In genomic region chr7:23458044-23458443, GRCh38 we compare ENCODE assay signal across 20 cellular contexts. TPM values are rescaled to one million over a fixed set of nuclear protein-coding genes. Genes with fewer than 3 reads are reported as not detected.
DNase-seq lines count a peak whose midpoint lies in the region; ATAC-seq, FAIRE-seq and TF ChIP-seq lines count a peak whose summit lies in the region.
"Had no signal": no experiment of that assay in that cellular context is flagged by ENCODE, and none has a peak within 500 bp of the region (broad histone marks: within the 10 kb centered on the region; RNA-seq: fewer than 3 reads in every experiment).

No MANE protein-coding gene starts in this region.

- TF ChIP-seq CTCF in H9 (conservative IDR thresholded peaks at IDR 0.05) (no peak), astrocyte (IDR thresholded peaks at IDR 0.05; ENCODE audit: insufficient read depth, low read depth, low read length) (no peak), foreskin keratinocyte (conservative IDR thresholded peaks at IDR 0.05) (no peak), type B pancreatic cell (conservative IDR thresholded peaks at IDR 0.05) (no peak)

- no peaks in the 10 kb centered on the region for H3K27me3 Mint-ChIP-seq in H9 (ENCODE audit: low read depth)
- H3K27me3 Mint-ChIP-seq in astrocyte (ENCODE audit: low read depth, unreplicated experiment) = no peaks in the 10 kb centered on the region
- no peaks in the 10 kb centered on the region for H3K27me3 Mint-ChIP-seq in type B pancreatic cell

- H3K27ac Mint-ChIP-seq in H9 = peak overlapping the region; percentile 20 to 57 (median 40); a peak in 6 of 7 replicates
- peak overlapping the region; percentile 1 for H3K27ac Mint-ChIP-seq in astrocyte (ENCODE audit: unreplicated experiment)
- H3K27ac Mint-ChIP-seq in type B pancreatic cell = peak overlapping the region; percentile 54
- H3K27ac Mint-ChIP-seq: CD4-positive, alpha-beta T cell had no signal

- no peak overlapping the region for H3K14ac ChIP-seq in H9 (ENCODE audit: insufficient read depth, low read length)

- no peak overlapping the region for H2BK12ac ChIP-seq in H9 (ENCODE audit: insufficient read length, low read depth, low read length)

- no peak overlapping the region for H4K5ac ChIP-seq in H9 (ENCODE audit: insufficient read length, low read depth, low read length)

- no peak overlapping the region for H3K23ac ChIP-seq in H9 (ENCODE audit: insufficient read length, low read depth, low read length)

- FAIRE-seq in astrocyte (lab: Jason Lieb, UNC) = no peak
- FAIRE-seq: D721Med, GM12892, HepG2 had no signal

- DNase-seq in H9 (no peak), astrocyte (ENCODE audit: low read depth) (peak; percentile 43), foreskin keratinocyte (peak; percentile 52 to 71), type B pancreatic cell (ENCODE audit: extremely low spot score, unreplicated experiment) (no peak), NCI-H2196 (lab: John Stamatoyannopoulos, UW; ENCODE audit: unreplicated experiment) (no peak), SW480 (ENCODE audit: low spot score) (no peak)
- no peak for DNase-seq in central memory CD4-positive, alpha-beta T cell
- DNase-seq: BE2C; CD4-positive, alpha-beta T cell; DMS79; GF-D8; H7; Karpas-422; NCI-H1105; NCI-H187 treated with DMSO at 0.1 percent for 48 hours; NCI-H446; NK-92 treated with Interleukin-12 subunit alpha and Interleukin-12 subunit beta, amount 100 ng/mL, for 24 hours had no signal

- no peak overlapping the region for H2BK120ac ChIP-seq in H9 (ENCODE audit: low read depth, low read length, poor library complexity, severe bottlenecking)

- H2BK15ac ChIP-seq in H9 (ENCODE audit: low read depth, low read length) = no peak overlapping the region

- H3K36me3 ChIP-seq in astrocyte (ENCODE audit: insufficient read depth, low read length) = peaks cover 3% of the 10 kb centered on the region

- no peak overlapping the region for H3T11ph ChIP-seq in H9 (ENCODE audit: low read length)

- H3K4me2 ChIP-seq in H9 (ENCODE audit: insufficient read depth, insufficient read length, low read length) (no peak overlapping the region), astrocyte (ENCODE audit: low read length) (no peak overlapping the region)

- H4K20me1 ChIP-seq in H9 (ENCODE audit: control insufficient read depth, insufficient read depth, insufficient read length) = no peaks in the 10 kb centered on the region
- H4K20me1 ChIP-seq in astrocyte (ENCODE audit: insufficient read depth, low read length) = peaks cover 98% of the 10 kb centered on the region

- H3K36me3 Mint-ChIP-seq in H9 (ENCODE audit: insufficient read depth in 1 of 3, low read depth in 3 of 3) = peaks cover 28 to 70% (median 54%) of the 10 kb centered on the region in 3 experiments
- peaks cover 9% of the 10 kb centered on the region for H3K36me3 Mint-ChIP-seq in astrocyte (ENCODE audit: low read depth, unreplicated experiment)
- H3K36me3 Mint-ChIP-seq in type B pancreatic cell = peaks cover 52% of the 10 kb centered on the region

- H3K27me3 ChIP-seq in H9 (ENCODE audit: insufficient read depth, low read length) (no peaks in the 10 kb centered on the region), astrocyte (ENCODE audit: insufficient read depth, low read length) (no peaks in the 10 kb centered on the region), foreskin keratinocyte (no peaks in the 10 kb centered on the region)
- H3K27me3 ChIP-seq: BE2C had no signal

- H2BK5ac ChIP-seq in H9 (ENCODE audit: insufficient read length, low read length) = no peak overlapping the region

- no peak overlapping the region for H3K4me3 ChIP-seq in astrocyte (ENCODE audit: insufficient read depth, low read depth, low read length)

- no peaks in the 10 kb centered on the region for H3K9me3 ChIP-seq in H9 (ENCODE audit: control insufficient read depth, low read depth, low read length)
- no peaks in the 10 kb centered on the region for H3K9me3 ChIP-seq in astrocyte (ENCODE audit: insufficient read depth, low read depth, low read length)
- H3K9me3 ChIP-seq: BE2C had no signal

- H3K4me1 Mint-ChIP-seq in H9 = peaks cover 71 to 76% of the 10 kb centered on the region in 2 experiments
- H3K4me1 Mint-ChIP-seq in astrocyte (ENCODE audit: low read depth, unreplicated experiment) = peaks cover 26% of the 10 kb centered on the region
- peaks cover 42% of the 10 kb centered on the region for H3K4me1 Mint-ChIP-seq in type B pancreatic cell (ENCODE audit: unreplicated experiment)

- no peak overlapping the region for H4K8ac ChIP-seq in H9 (replicated peaks; ENCODE audit: insufficient read length, low read depth, low read length)

- H3K9me3 Mint-ChIP-seq in H9 (no peaks in the 10 kb centered on the region), astrocyte (ENCODE audit: unreplicated experiment) (no peaks in the 10 kb centered on the region), type B pancreatic cell (peaks cover 7% of the 10 kb centered on the region)
- H3K9me3 Mint-ChIP-seq: CD4-positive, alpha-beta T cell had no signal

- peak overlapping the region in 1 of 2 experiments; percentile 9; a peak in 1 of 5 replicates for H3K4me3 Mint-ChIP-seq in H9
- peak overlapping the region; percentile 20 for H3K4me3 Mint-ChIP-seq in astrocyte (ENCODE audit: unreplicated experiment)
- no peak overlapping the region for H3K4me3 Mint-ChIP-seq in type B pancreatic cell
- H3K4me3 Mint-ChIP-seq: CD4-positive, alpha-beta T cell had no signal

- no peak overlapping the region for H3K18ac ChIP-seq in H9 (ENCODE audit: insufficient read length, low read depth, low read length)

- H4K91ac ChIP-seq in H9 (ENCODE audit: insufficient read length, low read depth, low read length) = no peak overlapping the region

- H2AFZ ChIP-seq in H9 (ENCODE audit: low read length) = no peak overlapping the region
- H2AFZ ChIP-seq in astrocyte (ENCODE audit: low read depth, low read length) = no peak overlapping the region

- no peaks in the 10 kb centered on the region for H3K79me1 ChIP-seq in H9 (ENCODE audit: insufficient read depth, low read depth, low read length, poor library complexity, severe bottlenecking)

- H3K56ac ChIP-seq in H9 (ENCODE audit: insufficient read length, low read depth, low read length) = no peak overlapping the region

- H3K9ac ChIP-seq in H9 (ENCODE audit: extremely low read depth, insufficient read length, low read length) (no peak overlapping the region), astrocyte (ENCODE audit: low read length) (no peak overlapping the region)

- peaks cover 10% of the 10 kb centered on the region; the same call in 1 of the 2 replicates for H3K4me1 ChIP-seq in H9 (ENCODE audit: insufficient read depth, low read length)
- peaks cover 5% of the 10 kb centered on the region for H3K4me1 ChIP-seq in astrocyte (ENCODE audit: insufficient read depth, low read length)
- H3K4me1 ChIP-seq in foreskin keratinocyte = no peaks in the 10 kb centered on the region
- H3K4me1 ChIP-seq: BE2C had no signal

- no peak for ATAC-seq in foreskin keratinocyte
- ATAC-seq: HepG2 had no signal

- no CpG with 5 or more reads among the region's 3 CpGs for WGBS in H9 (ENCODE audit: extremely low coverage, insufficient read length, low lambda C conversion rate)

- H3K4ac ChIP-seq in H9 (ENCODE audit: low read depth, low read length) = no peak overlapping the region

- H3K23me2 ChIP-seq in H9 (ENCODE audit: insufficient read length, low read depth, low read length, poor library complexity, severe bottlenecking) = no peaks in the 10 kb centered on the region

- H3K27ac ChIP-seq in H9 (ENCODE audit: insufficient read length, low read depth, low read length) (no peak overlapping the region), astrocyte (ENCODE audit: low read depth, low read length) (no peak overlapping the region), foreskin keratinocyte (no peak overlapping the region)

- no peak overlapping the region for H2BK20ac ChIP-seq in H9 (ENCODE audit: low read depth, low read length, poor library complexity, severe bottlenecking)

- no peak overlapping the region for H2AK5ac ChIP-seq in H9 (ENCODE audit: insufficient read length, low read length)

- H3K79me2 ChIP-seq in H9 (ENCODE audit: insufficient read depth, low read length) = peaks cover 83% of the 10 kb centered on the region
- peaks cover 100% of the 10 kb centered on the region for H3K79me2 ChIP-seq in astrocyte (ENCODE audit: insufficient read depth, low read length)

RNA-seq across cellular contexts. Expression of gene IGF2BP3, which starts 12.2 kb away (rescaled TPM):
- 180 and 197 TPM in 2 replicates for total RNA-seq in H9 (2021)
- total RNA-seq in astrocyte = 69.9 and 79.5 TPM in 2 replicates
- 32.8 and 41.1 TPM in 2 replicates for total RNA-seq in foreskin keratinocyte
- polyA plus RNA-seq in foreskin keratinocyte = 10.1 and 10.3 TPM in 2 replicates
- total RNA-seq in type B pancreatic cell (ENCODE audit: low replicate concordance) = 99.3 and 107 TPM in 2 replicates
- total RNA-seq: CD4-positive, alpha-beta T cell had no signal

Comparison
In these comparisons a context has a peak if more than half of its experiments do, and no peak if none do; other contexts are left out.
1. DNase-seq: peak in astrocyte (single experiment) and foreskin keratinocyte (2 of 2); none in H9 (single experiment), type B pancreatic cell (single experiment), NCI-H2196 (single experiment), SW480 (single experiment) and central memory CD4-positive, alpha-beta T cell (single experiment).
2. H3K27ac Mint-ChIP-seq: peak in every context shown above with its lines; median percentile 54 in type B pancreatic cell; 40 in H9; 1 in astrocyte.